ENCODE assay signal across 19 cellular contexts in the genomic region with DNA sequence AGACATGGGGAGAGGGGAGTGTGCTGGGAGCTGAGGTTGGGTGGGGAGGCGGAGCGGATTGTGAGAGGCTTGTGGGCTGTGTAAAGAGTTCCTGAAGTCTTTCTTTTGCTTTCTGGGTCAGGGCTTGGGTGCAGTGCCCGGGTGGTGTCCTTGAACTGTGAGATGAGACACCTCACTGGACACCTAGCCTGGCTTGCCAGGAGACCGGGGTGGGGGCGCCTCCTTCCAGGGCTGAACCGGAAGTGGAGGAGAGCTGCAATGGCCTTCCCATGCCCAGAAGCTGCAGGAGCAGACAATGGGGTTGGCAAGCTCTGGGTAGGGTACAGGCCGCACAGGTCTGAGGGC. TPM values are rescaled to one million over a fixed set of nuclear protein-coding genes. Genes with fewer than 3 reads are reported as not detected.
DNase-seq lines count a peak whose midpoint lies in the region; ATAC-seq lines count a peak whose summit lies in the region.
"Had no signal": no experiment of that assay in that cellular context is flagged by ENCODE, and none has a peak within 500 bp of the region (broad histone marks: within the 10 kb centered on the region; RNA-seq: fewer than 3 reads in every experiment).

No MANE protein-coding gene starts in this region.

- H2BK120ac ChIP-seq in mesenchymal stem cell (ENCODE audit: low read depth, low read length), result no peak overlapping the region

- peak overlapping the region; percentile 37 for H2AK5ac ChIP-seq in mesenchymal stem cell (ENCODE audit: low read length, severe bottlenecking)

- H3K27me3 ChIP-seq in mesenchymal stem cell (ENCODE audit: control insufficient read depth in 1 of 2, insufficient read depth in 1 of 2, low read length in 2 of 2) (peaks cover 0 to 50% of the 10 kb centered on the region in 2 experiments), subcutaneous abdominal adipose tissue (ENCODE audit: control insufficient read depth in 5 of 5, insufficient read depth in 4 of 5, low read length in 5 of 5) (no peaks in the 10 kb centered on the region)

- no peak overlapping the region for H2AFZ ChIP-seq in mesenchymal stem cell (ENCODE audit: low read depth, low read length)
- H2AFZ ChIP-seq: GM23338 had no signal

- no peak overlapping the region for H4K91ac ChIP-seq in mesenchymal stem cell (ENCODE audit: low read length)

- 82% methylated on average over 7 of the region's 7 CpGs for WGBS in mesenchymal stem cell

- H2BK15ac ChIP-seq in mesenchymal stem cell (ENCODE audit: low read depth, poor library complexity, severe bottlenecking), result no peak overlapping the region

- H3K9me3 ChIP-seq in mesenchymal stem cell (ENCODE audit: control insufficient read depth, low read length), result no peaks in the 10 kb centered on the region
- H3K9me3 ChIP-seq in subcutaneous abdominal adipose tissue (ENCODE audit: control insufficient read depth in 5 of 5, low read length in 5 of 5), result no peaks in the 10 kb centered on the region

- H3K9ac ChIP-seq in mesenchymal stem cell (ENCODE audit: low read length) (no peak overlapping the region), subcutaneous abdominal adipose tissue (ENCODE audit: low read length in 5 of 5) (peak overlapping the region in 1 of 5 donors; percentile 25)

- no peak for ATAC-seq in GM18870 (IDR thresholded peaks at IDR 0.05; ENCODE audit: unreplicated experiment)
- no peak for ATAC-seq in GM21381 (IDR thresholded peaks at IDR 0.05; ENCODE audit: unreplicated experiment)
- ATAC-seq in GM21515 (IDR thresholded peaks at IDR 0.05; ENCODE audit: unreplicated experiment), result no peak
- ATAC-seq in HG03039 (IDR thresholded peaks at IDR 0.05; ENCODE audit: unreplicated experiment), result no peak
- ATAC-seq: GM23338, K562 had no signal

- H3K18ac ChIP-seq in mesenchymal stem cell (ENCODE audit: low read depth in 1 of 2, low read length in 2 of 2), result no peak overlapping the region

- no peak overlapping the region for H3K4ac ChIP-seq in mesenchymal stem cell (ENCODE audit: low read depth in 1 of 2, low read length in 2 of 2)

- H2BK12ac ChIP-seq in mesenchymal stem cell (ENCODE audit: low read length in 2 of 2), result no peak overlapping the region

- H3K36me3 ChIP-seq in mesenchymal stem cell (ENCODE audit: control insufficient read depth in 1 of 2, insufficient read depth in 2 of 2, low read depth in 1 of 2, low read length in 2 of 2) (peaks cover 0 to 32% of the 10 kb centered on the region in 2 experiments), subcutaneous abdominal adipose tissue (ENCODE audit: control insufficient read depth in 5 of 5, insufficient read depth in 5 of 5, low read length in 5 of 5) (peaks cover 0 to 46% (median 36%) of the 10 kb centered on the region in 5 donors)

- H3K4me3 ChIP-seq in mesenchymal stem cell (ENCODE audit: insufficient read depth in 1 of 2, low read depth in 1 of 2, low read length in 2 of 2) (no peak overlapping the region), subcutaneous abdominal adipose tissue (ENCODE audit: low read depth in 1 of 5, low read length in 5 of 5) (peak overlapping the region in 1 of 5 donors; percentile 26)
- H3K4me3 ChIP-seq: GM23338, K562 had no signal

- H3K4me1 ChIP-seq in mesenchymal stem cell (ENCODE audit: control insufficient read depth, insufficient read depth, low read depth, low read length) (peaks cover 70% of the 10 kb centered on the region), subcutaneous abdominal adipose tissue (ENCODE audit: control insufficient read depth in 5 of 5, insufficient read depth in 5 of 5, low read length in 5 of 5) (peaks cover 5 to 68% (median 56%) of the 10 kb centered on the region in 5 donors)

- no peak overlapping the region for H3K23ac ChIP-seq in mesenchymal stem cell (ENCODE audit: low read length in 2 of 2)

- H4K8ac ChIP-seq in mesenchymal stem cell (ENCODE audit: low read length), result no peak overlapping the region

- no peak overlapping the region for H2BK5ac ChIP-seq in mesenchymal stem cell (ENCODE audit: low read depth, low read length, poor library complexity, severe bottlenecking)

- peaks cover 25% of the 10 kb centered on the region for H3K79me1 ChIP-seq in mesenchymal stem cell (replicated peaks; ENCODE audit: low read length, poor library complexity, severe bottlenecking)

- DNase-seq in activated effector memory CD4-positive, alpha-beta T cell treated with anti-CD3 and anti-CD28 coated beads, Interleukin-2, amount 50 U/mL, for 16 hours, result peak; percentile 44
- no peak for DNase-seq in activated effector memory CD4-positive, alpha-beta T cell treated with Interleukin-2 at 50 U/mL for 16 hours
- DNase-seq in mesenchymal stem cell, result no peak
- DNase-seq: 8988T; Calu3; CD4-positive, CD25-positive, alpha-beta regulatory T cell; GF-D8; NCI-H1092 treated with DMSO at 0.1 percent for 48 hours; NCI-H2081; NCI-H446 treated with DMSO at 0.1 percent for 48 hours; NCI-H748 treated with DMSO at 0.1 percent for 48 hours; Right ventricle myocardium superior had no signal

- no peak overlapping the region for H3K4me2 ChIP-seq in mesenchymal stem cell (ENCODE audit: low read length, poor library complexity, severe bottlenecking)
- H3K4me2 ChIP-seq: GM23338 had no signal

- no peak overlapping the region for H3K14ac ChIP-seq in mesenchymal stem cell (ENCODE audit: low read length in 2 of 2)

- H3K27ac ChIP-seq in mesenchymal stem cell (ENCODE audit: low read length, poor library complexity, severe bottlenecking), result no peak overlapping the region
- peak overlapping the region; percentile 92 for H3K27ac ChIP-seq in subcutaneous abdominal adipose tissue (ENCODE audit: low read depth, low read length)

RNA-seq across cellular contexts. Expression of a gene that starts 4.3 kb away (rescaled TPM):
- 1.3 TPM for polyA plus RNA-seq in mesenchymal stem cell (2013, experiment 1 of 2)
- polyA plus RNA-seq in mesenchymal stem cell (2013, experiment 2 of 2), result 1.5 TPM
